Comparison of ENCODE assay signal across 1 cellular context in the genomic region with DNA sequence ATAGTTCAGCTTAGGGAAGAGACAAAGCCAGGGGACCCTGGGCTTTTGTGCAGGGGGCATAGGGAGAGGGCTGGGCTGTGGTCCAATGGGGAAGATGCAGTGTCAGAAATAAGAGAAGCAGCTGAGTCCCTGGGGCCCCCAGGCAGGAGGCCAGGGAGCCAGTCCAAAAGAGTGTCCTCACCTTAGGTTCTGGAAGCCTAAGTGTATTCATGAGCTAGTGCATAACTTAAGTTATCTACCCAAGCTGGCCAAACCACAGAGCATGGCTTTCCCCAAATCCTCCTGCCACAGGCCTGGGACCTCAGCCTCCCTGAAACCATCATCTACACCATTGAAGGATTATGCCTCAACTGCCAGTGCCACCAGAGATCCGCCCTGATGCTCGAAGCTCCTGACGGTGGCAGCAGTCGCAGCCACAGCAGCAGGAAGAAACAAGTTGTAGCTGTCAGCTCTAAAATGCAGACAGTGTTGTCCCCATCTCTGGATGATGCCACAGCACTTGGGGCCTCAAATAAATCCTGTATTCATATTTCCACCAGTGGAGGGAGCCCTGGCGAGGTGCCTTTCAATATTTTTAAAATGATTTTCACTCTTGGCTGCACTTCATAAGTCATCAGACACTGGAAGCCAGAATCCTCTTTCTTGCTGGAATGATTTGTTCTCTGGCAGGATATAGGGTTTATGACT.
TF ChIP-seq lines count a peak whose summit lies in the region.

No MANE protein-coding gene starts in this region.

TF ChIP-seq in SK-N-SH treated with all-trans-retinoic acid at 6 μM for 48 hours, 23 proteins besides CTCF, POLR2A, EP300 and RAD21 (continued from another document):
- TF ChIP-seq, protein P1, sequence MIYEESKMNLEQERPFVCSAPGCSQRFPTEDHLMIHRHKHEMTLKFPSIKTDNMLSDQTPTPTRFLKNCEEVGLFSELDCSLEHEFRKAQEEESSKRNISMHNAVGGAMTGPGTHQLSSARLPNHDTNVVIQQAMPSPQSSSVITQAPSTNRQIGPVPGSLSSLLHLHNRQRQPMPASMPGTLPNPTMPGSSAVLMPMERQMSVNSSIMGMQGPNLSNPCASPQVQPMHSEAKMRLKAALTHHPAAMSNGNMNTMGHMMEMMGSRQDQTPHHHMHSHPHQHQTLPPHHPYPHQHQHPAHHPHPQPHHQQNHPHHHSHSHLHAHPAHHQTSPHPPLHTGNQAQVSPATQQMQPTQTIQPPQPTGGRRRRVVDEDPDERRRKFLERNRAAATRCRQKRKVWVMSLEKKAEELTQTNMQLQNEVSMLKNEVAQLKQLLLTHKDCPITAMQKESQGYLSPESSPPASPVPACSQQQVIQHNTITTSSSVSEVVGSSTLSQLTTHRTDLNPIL (CRISPR knock-in tag; IDR thresholded peaks at IDR 0.05; ENCODE audit: low read depth), result no peak
- no peak for TF ChIP-seq OSR1 (CRISPR knock-in tag; IDR thresholded peaks at IDR 0.05)
- TF ChIP-seq ZNF565 (CRISPR knock-in tag; conservative IDR thresholded peaks at IDR 0.05; ENCODE audit: low read depth), result no peak
- TF ChIP-seq ZFP30 (CRISPR knock-in tag; IDR thresholded peaks at IDR 0.05), result no peak
- TF ChIP-seq TCF4 (CRISPR knock-in tag; IDR thresholded peaks at IDR 0.05; ENCODE audit: borderline replicate concordance), result no peak
- TF ChIP-seq PPARA (CRISPR knock-in tag; IDR thresholded peaks at IDR 0.05; ENCODE audit: borderline replicate concordance), result no peak
